8 cellular contexts compared by ENCODE assay signal in genomic region chr1:47313915-47314664, GRCh38. TPM values are rescaled to one million over a fixed set of nuclear protein-coding genes. Genes with fewer than 3 reads are reported as not detected.
DNase-seq lines count a peak whose midpoint lies in the region; ATAC-seq and TF ChIP-seq lines count a peak whose summit lies in the region.

Gene STIL (minus strand): TSS chr1:47314147. CDS start chr1:47310319, 3,828 bp downstream.

- peaks cover 5 to 10% of the 10 kb centered on the region in 2 donors for H3K36me3 Mint-ChIP-seq in CD14-positive monocyte

- ATAC-seq in GM19397 (IDR thresholded peaks at IDR 0.05; ENCODE audit: unreplicated experiment) (peak; percentile 97), HG03571 (IDR thresholded peaks at IDR 0.05; ENCODE audit: unreplicated experiment) (peak; percentile 97)

- TF ChIP-seq CTCF in CD14-positive monocyte (IDR thresholded peaks at IDR 0.05) (no peak), dorsolateral prefrontal cortex (IDR thresholded peaks at IDR 0.05 in 54 of 56, conservative IDR thresholded peaks at IDR 0.05 in 2 of 56; ENCODE audit: low read depth in 1 of 56, partially characterized antibody in 56 of 56) (peak in 50 of 56 donors; percentile 12 to 65 (median 42)), liver (IDR thresholded peaks at IDR 0.05; ENCODE audit: low read depth, low read length, missing input control) (no peak)

- H3K4me1 ChIP-seq in liver (ENCODE audit: control insufficient read depth in 4 of 4, insufficient read depth in 4 of 4, low read length in 3 of 4) = peaks cover 3 to 13% (median 9%) of the 10 kb centered on the region in 4 donors

- no peaks in the 10 kb centered on the region for H3K9me3 ChIP-seq in liver (ENCODE audit: control insufficient read depth in 4 of 4, low read length in 3 of 4)

- no peaks in the 10 kb centered on the region for H3K36me3 ChIP-seq in liver (ENCODE audit: control insufficient read depth in 4 of 4, insufficient read depth in 3 of 4, low read depth in 1 of 4, low read length in 3 of 4)

- peaks cover 0 to 2% (median 0%) of the 10 kb centered on the region in 7 donors for H3K9me3 Mint-ChIP-seq in CD14-positive monocyte

- H3K27me3 Mint-ChIP-seq in CD14-positive monocyte (ENCODE audit: low read depth in 3 of 3) = no peaks in the 10 kb centered on the region

- peak within 1 kb of the TSS; percentile 96 to 98 for H3K4me3 Mint-ChIP-seq in CD14-positive monocyte

- peak within 1 kb of the TSS; percentile 95 to 98 (median 98) for H3K27ac Mint-ChIP-seq in CD14-positive monocyte

- WGBS in liver = under 1% methylated on average over 54 of the region's 54 CpGs

- peak within 1 kb of the TSS in 54 of 59 donors; percentile 6 to 88 (median 68) for H3K27ac ChIP-seq in dorsolateral prefrontal cortex
- H3K27ac ChIP-seq in liver (ENCODE audit: low read depth in 1 of 2, low read length in 2 of 2) = peak within 1 kb of the TSS; percentile 69 to 73

- peaks cover 11% of the 10 kb centered on the region for H3K4me1 Mint-ChIP-seq in CD14-positive monocyte

- DNase-seq in CD14-positive monocyte (ENCODE audit: low spot score) (peak; percentile 98), NCI-H82 (lab: John Stamatoyannopoulos, UW) (peak; percentile 100), dorsolateral prefrontal cortex (peak; percentile 98 to 100 (median 99))
- DNase-seq in activated CD4-positive, alpha-beta T cell treated with anti-CD3 and anti-CD28 coated beads, Interleukin-2, amount 50 U/mL, for 48 hours = peak; percentile 97 to 99
- DNase-seq in stimulated activated CD4-positive, alpha-beta T cell treated with anti-CD3 and anti-CD28 coated beads, Interleukin-4, amount 100 ng/mL, for 24 hours = peak; percentile 98

- intact Hi-C loops in CD14-positive monocyte (cut with micrococcal nuclease) = loop anchor here in 1 of 2 donors (2.0 kb wide), 1 partner anchor 19 kb away; the partner anchor contains the start of gene CMPK1
- intact Hi-C loops in dorsolateral prefrontal cortex (cut with DNase I) = loop anchor here (2.0 kb wide), 2 partner anchors 19 to 21 kb away; partner anchors contain the start of gene CMPK1 (in 1 of the 2)

- no peaks in the 10 kb centered on the region for H3K27me3 ChIP-seq in dorsolateral prefrontal cortex
- H3K27me3 ChIP-seq in liver (ENCODE audit: control insufficient read depth in 4 of 4, insufficient read depth in 4 of 4, low read length in 3 of 4) = no peaks in the 10 kb centered on the region

- peak; percentile 32 to 39 for TF ChIP-seq RAD21 in liver (IDR thresholded peaks at IDR 0.05)

- H3K9ac ChIP-seq in liver (ENCODE audit: low read depth in 1 of 2, low read length in 2 of 2) = peak within 1 kb of the TSS; percentile 74 to 92

- peak within 1 kb of the TSS; percentile 43 to 94 (median 79) for H3K4me3 ChIP-seq in dorsolateral prefrontal cortex
- H3K4me3 ChIP-seq in liver (ENCODE audit: low read depth in 1 of 3, low read length in 3 of 3) = peak within 1 kb of the TSS; percentile 62 to 77 (median 76)

TF ChIP-seq in liver, 16 proteins besides CTCF, POLR2A, EP300 and RAD21:
- TF ChIP-seq TAF1 (conservative IDR thresholded peaks at IDR 0.05) (peak; percentile 94), FOXA2 (IDR thresholded peaks at IDR 0.05) (no peak), RXRA (IDR thresholded peaks at IDR 0.05) (peak in 1 of 2 donors; percentile 50), REST (IDR thresholded peaks at IDR 0.05) (peak; percentile 59), SP1 (IDR thresholded peaks at IDR 0.05) (peak; percentile 94), HNF4G (IDR thresholded peaks at IDR 0.05) (no peak), MAX (IDR thresholded peaks at IDR 0.05) (peak; percentile 43), YY1 (IDR thresholded peaks at IDR 0.05) (peak; percentile 87), GABPA (IDR thresholded peaks at IDR 0.05 in 1 of 2, conservative IDR thresholded peaks at IDR 0.05 in 1 of 2) (peak; percentile 80 to 95), HNF4A (conservative IDR thresholded peaks at IDR 0.05) (peak; percentile 26 to 63), EGR1 (IDR thresholded peaks at IDR 0.05; ENCODE audit: low read depth in 2 of 2) (peak; percentile 58 to 90), FOXA1 (IDR thresholded peaks at IDR 0.05) (no peak), NR2F2 (IDR thresholded peaks at IDR 0.05) (no peak), JUND (IDR thresholded peaks at IDR 0.05) (peak; percentile 16 to 63), ZBTB33 (IDR thresholded peaks at IDR 0.05) (peak; percentile 73), ATF3 (IDR thresholded peaks at IDR 0.05) (no peak)
TF ChIP-seq in liver: peak in this region for 11.

RNA-seq across cellular contexts. Expression of gene STIL, which starts in this region (rescaled TPM):
- under 1 TPM; 0.16 to 0.27 TPM for polyA plus RNA-seq in CD14-positive monocyte
- total RNA-seq in dorsolateral prefrontal cortex = 1 to 10 TPM; 2.2 to 7.9 (median 4.2) TPM
- 10 to 100 TPM in 1 of 2 donors, under 1 TPM in 1; 0.84 to 20.5 TPM for total RNA-seq in liver
- polyA plus RNA-seq in liver = under 1 TPM; 0.26 to 0.67 TPM

Comparison
In these comparisons a context has a peak if more than half of its experiments do, and no peak if none do; other contexts are left out.
1. Peak in every context shown above with its lines: DNase-seq, ATAC-seq, H3K4me3 ChIP-seq and H3K27ac ChIP-seq.
2. Peak in DNase-seq in CD14-positive monocyte; RNA of the gene not detected or under 1 TPM.
3. CTCF ChIP-seq: peak in dorsolateral prefrontal cortex (50 of 56); none in CD14-positive monocyte (single experiment) and liver (single experiment).